Comparison of ENCODE assay signal across 19 cellular contexts in the genomic region with DNA sequence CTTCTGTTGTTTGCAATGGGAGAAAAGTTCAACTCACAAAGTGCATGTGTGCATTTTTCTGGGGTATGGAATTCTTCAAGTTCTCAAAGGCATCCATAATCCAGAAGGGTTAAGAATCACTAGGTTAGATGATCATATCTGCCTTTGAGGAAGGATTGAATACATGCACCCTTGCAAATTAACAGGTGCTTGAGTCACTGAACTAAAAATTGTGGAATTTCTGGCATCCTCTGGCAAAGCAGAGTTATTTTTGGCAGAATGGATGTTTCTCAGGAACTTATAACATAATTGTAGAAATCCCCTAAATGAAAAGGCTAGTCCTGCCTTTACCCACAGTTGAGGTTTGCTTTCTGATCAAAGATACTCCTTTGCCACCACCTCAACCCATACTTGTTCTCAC.
"Had no signal": no experiment of that assay in that cellular context is flagged by ENCODE, and none has a peak within 500 bp of the region (broad histone marks: within the 10 kb centered on the region; RNA-seq: fewer than 3 reads in every experiment).

No MANE protein-coding gene starts in this region.

- H3K36me3 ChIP-seq: upper lobe of left lung had no signal

- H3K36me3 Mint-ChIP-seq: immature natural killer cell, natural killer cell, T-cell, WTC11 had no signal

- H3K27ac ChIP-seq: body of pancreas, upper lobe of left lung had no signal

- H3K27me3 ChIP-seq: body of pancreas, upper lobe of left lung had no signal

- DNase-seq: activated CD4-positive, alpha-beta T cell treated with anti-CD3 and anti-CD28 coated beads for 48 hours; activated CD8-positive, alpha-beta memory T cell treated with anti-CD3 and anti-CD28 coated beads for 24 hours; activated naive CD4-positive, alpha-beta T cell treated with Interleukin-2 at 50 U/mL for 16 hours; activated naive CD8-positive, alpha-beta T cell treated with anti-CD3 and anti-CD28 coated beads, Interleukin-2, amount 50 U/mL, for 24 hours; body of pancreas; effector memory CD8-positive, alpha-beta T cell; immature natural killer cell; natural killer cell; nucleus accumbens; stimulated activated CD4-positive, alpha-beta T cell treated with anti-CD3 and anti-CD28 coated beads, Interleukin-2, amount 100 ng/mL, for 24 hours; stimulated activated naive CD4-positive, alpha-beta T cell; substantia nigra; T-cell; upper lobe of left lung had no signal

- H3K27ac Mint-ChIP-seq: activated naive CD8-positive, alpha-beta T cell treated with anti-CD3 and anti-CD28 coated beads, Interleukin-2, amount 50 U/mL, for 24 hours; dendritic cell treated with granulocyte-macrophage colony-stimulating factor and Interleukin-4, amounts not matched to agents 40 ng/mL and 50 ng/mL, for 4 days; immature natural killer cell; natural killer cell; progenitor cell of endocrine pancreas; WTC11 had no signal

- H3K4me3 ChIP-seq: body of pancreas, upper lobe of left lung had no signal

- H3K9me3 Mint-ChIP-seq: central memory CD8-positive, alpha-beta T cell; dendritic cell treated with granulocyte-macrophage colony-stimulating factor and Interleukin-4, amounts not matched to agents 40 ng/mL and 50 ng/mL, for 4 days; immature natural killer cell; natural killer cell; T-cell had no signal

- H3K27me3 Mint-ChIP-seq: activated naive CD8-positive, alpha-beta T cell treated with anti-CD3 and anti-CD28 coated beads, Interleukin-2, amount 50 U/mL, for 24 hours; central memory CD8-positive, alpha-beta T cell; effector memory CD8-positive, alpha-beta T cell; T-cell had no signal

- ATAC-seq: activated naive CD8-positive, alpha-beta T cell treated with anti-CD3 and anti-CD28 coated beads, Interleukin-2, amount 50 U/mL, for 24 hours; body of pancreas; effector memory CD8-positive, alpha-beta T cell; natural killer cell; sciatic nerve; T-cell; WTC11 had no signal

- H3K9me3 ChIP-seq: body of pancreas, upper lobe of left lung had no signal

- H3K4me3 Mint-ChIP-seq: activated naive CD8-positive, alpha-beta T cell treated with anti-CD3 and anti-CD28 coated beads, Interleukin-2, amount 50 U/mL, for 24 hours; central memory CD8-positive, alpha-beta T cell; dendritic cell treated with granulocyte-macrophage colony-stimulating factor and Interleukin-4, amounts not matched to agents 40 ng/mL and 50 ng/mL, for 4 days; effector memory CD8-positive, alpha-beta T cell; immature natural killer cell; natural killer cell; WTC11 had no signal

- H3K4me1 ChIP-seq: upper lobe of left lung had no signal
